In the genomic region with DNA sequence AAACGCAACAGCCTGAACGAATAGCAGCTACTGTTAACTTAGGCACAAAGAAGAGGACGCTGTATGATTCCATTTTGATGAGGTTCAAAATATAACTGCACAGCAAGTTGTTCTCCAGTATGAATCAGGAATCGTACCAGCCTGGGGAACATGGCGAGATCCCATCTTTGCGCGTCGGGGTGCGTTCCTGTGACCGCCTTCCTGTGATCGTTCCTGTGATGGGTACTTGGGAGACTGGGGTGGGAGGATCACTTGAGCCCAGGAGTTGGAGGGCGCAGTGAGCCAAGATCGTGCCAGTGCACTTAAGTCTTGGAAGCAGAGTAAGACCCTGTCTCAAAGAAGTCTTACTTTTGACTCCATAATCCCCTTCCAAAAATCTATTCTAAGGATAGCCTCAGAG, we compare ENCODE assay signal across 9 cellular contexts. TPM values are rescaled to one million over a fixed set of nuclear protein-coding genes. Genes with fewer than 3 reads are reported as not detected.
DNase-seq lines count a peak whose midpoint lies in the region; ATAC-seq and TF ChIP-seq lines count a peak whose summit lies in the region.
"Had no signal": no experiment of that assay in that cellular context is flagged by ENCODE, and none has a peak within 500 bp of the region (broad histone marks: within the 10 kb centered on the region; RNA-seq: fewer than 3 reads in every experiment).

No MANE protein-coding gene starts in this region.

- H3K36me3 Mint-ChIP-seq in activated T-cell treated with anti-CD3 and anti-CD28 coated beads, Interleukin-2, amount 50 U/mL, for 24 hours (ENCODE audit: low read depth): peaks cover 28% of the 10 kb centered on the region
- H3K36me3 Mint-ChIP-seq in activated B cell treated with CpG ODN at 0.5 μM for 24 hours (ENCODE audit: low read depth): peaks cover 22% of the 10 kb centered on the region
- peaks cover 5% of the 10 kb centered on the region for H3K36me3 Mint-ChIP-seq in stimulated activated memory B cell treated with anti-CD40 and anti-IgM and Interleukin-4, amounts not matched to agents 10 μg/mL and 1 μg/mL and 100 μg/mL, for 72 hours

- no peak for TF ChIP-seq CTCF in activated B cell treated with CpG ODN at 0.5 μM for 24 hours (IDR thresholded peaks at IDR 0.05)

- peak overlapping the region; percentile 80; the same call in 1 of the 2 replicates for H3K4me3 ChIP-seq in iPS-18c (ENCODE audit: insufficient read depth, low read depth, low read length)

- intact Hi-C loops in activated B cell treated with CpG ODN at 0.5 μM for 24 hours (cut with micrococcal nuclease): loop anchor here (1.0 to 10.0 kb wide), 8 partner anchors 18 to 423 kb away; a partner anchor contains a TSS

- peaks cover 34% of the 10 kb centered on the region for H3K4me1 Mint-ChIP-seq in activated T-cell treated with anti-CD3 and anti-CD28 coated beads, Interleukin-2, amount 50 U/mL, for 24 hours (ENCODE audit: low read depth)
- peaks cover 47% of the 10 kb centered on the region for H3K4me1 Mint-ChIP-seq in activated B cell treated with CpG ODN at 0.5 μM for 24 hours
- peaks cover 35% of the 10 kb centered on the region for H3K4me1 Mint-ChIP-seq in stimulated activated memory B cell treated with anti-CD40 and anti-IgM and Interleukin-4, amounts not matched to agents 10 μg/mL and 1 μg/mL and 100 μg/mL, for 72 hours

- peak overlapping the region; percentile 99 for H3K4me3 Mint-ChIP-seq in activated T-cell treated with anti-CD3 and anti-CD28 coated beads, Interleukin-2, amount 50 U/mL, for 24 hours
- H3K4me3 Mint-ChIP-seq in activated B cell treated with CpG ODN at 0.5 μM for 24 hours: peak overlapping the region; percentile 89
- peak overlapping the region; percentile 93 for H3K4me3 Mint-ChIP-seq in stimulated activated memory B cell treated with anti-CD40 and anti-IgM and Interleukin-4, amounts not matched to agents 10 μg/mL and 1 μg/mL and 100 μg/mL, for 72 hours

- H3K27me3 Mint-ChIP-seq in activated T-cell treated with anti-CD3 and anti-CD28 coated beads, Interleukin-2, amount 50 U/mL, for 24 hours: no peaks in the 10 kb centered on the region
- H3K27me3 Mint-ChIP-seq in activated B cell treated with CpG ODN at 0.5 μM for 24 hours: peaks cover under 1% of the 10 kb centered on the region
- H3K27me3 Mint-ChIP-seq in stimulated activated memory B cell treated with anti-CD40 and anti-IgM and Interleukin-4, amounts not matched to agents 10 μg/mL and 1 μg/mL and 100 μg/mL, for 72 hours: no peaks in the 10 kb centered on the region

- no peaks in the 10 kb centered on the region for H3K9me3 ChIP-seq in iPS-18c (ENCODE audit: control insufficient read depth, insufficient read depth, low read length)

- ATAC-seq in activated B cell treated with CpG ODN at 0.5 μM for 24 hours (ENCODE audit: low read depth) (no peak), GM19455 (IDR thresholded peaks at IDR 0.05; ENCODE audit: unreplicated experiment) (no peak), GM18858 (IDR thresholded peaks at IDR 0.05; ENCODE audit: unreplicated experiment) (no peak), HG03196 (IDR thresholded peaks at IDR 0.05; ENCODE audit: unreplicated experiment) (no peak)
- ATAC-seq in stimulated activated memory B cell treated with anti-CD40 and anti-IgM and Interleukin-4, amounts not matched to agents 10 μg/mL and 1 μg/mL and 100 μg/mL, for 72 hours: no peak

- POLR2A ChIA-PET in activated B cell treated with CpG ODN at 0.5 μM for 24 hours (lab: Charles Lee): interaction anchor here (0.6 to 2.7 kb wide), 8 partner anchors 9 to 110 kb away, joined by 3 to 21 read pairs (median 3); a partner anchor contains a TSS

- DNase-seq in activated T-cell treated with anti-CD3 and anti-CD28 coated beads, Interleukin-2, amount 50 U/mL, for 24 hours: no peak
- DNase-seq in activated T-cell treated with anti-CD3 and anti-CD28 coated beads for 4 hours (no peak), activated B cell treated with CpG ODN at 0.5 μM for 24 hours (no peak)
- DNase-seq: KG1 had no signal

- H3K27ac Mint-ChIP-seq in activated T-cell treated with anti-CD3 and anti-CD28 coated beads, Interleukin-2, amount 50 U/mL, for 24 hours: peak overlapping the region; percentile 100
- peak overlapping the region; percentile 42 for H3K27ac Mint-ChIP-seq in activated B cell treated with CpG ODN at 0.5 μM for 24 hours
- H3K27ac Mint-ChIP-seq in stimulated activated memory B cell treated with anti-CD40 and anti-IgM and Interleukin-4, amounts not matched to agents 10 μg/mL and 1 μg/mL and 100 μg/mL, for 72 hours: peak overlapping the region; percentile 98

- CTCF ChIA-PET in activated B cell treated with CpG ODN at 0.5 μM for 24 hours (lab: Charles Lee): interaction anchor here (0.9 to 2.3 kb wide), 3 partner anchors 45 to 221 kb away, joined by 3 to 10 read pairs (median 5); no protein-coding TSS in a partner anchor

- H3K9me3 Mint-ChIP-seq in activated T-cell treated with anti-CD3 and anti-CD28 coated beads, Interleukin-2, amount 50 U/mL, for 24 hours: no peaks in the 10 kb centered on the region
- H3K9me3 Mint-ChIP-seq in activated B cell treated with CpG ODN at 0.5 μM for 24 hours: no peaks in the 10 kb centered on the region
- no peaks in the 10 kb centered on the region for H3K9me3 Mint-ChIP-seq in stimulated activated memory B cell treated with anti-CD40 and anti-IgM and Interleukin-4, amounts not matched to agents 10 μg/mL and 1 μg/mL and 100 μg/mL, for 72 hours

RNA-seq across cellular contexts. Expression of a gene that starts 1.0 kb away (rescaled TPM):
- 83.0 and 93.0 TPM in 2 replicates for total RNA-seq in activated B cell treated with CpG ODN at 0.5 μM for 24 hours

RNA-seq across cellular contexts. Expression of a gene that starts 46.0 kb away (rescaled TPM):
- 41.5 and 41.7 TPM in 2 replicates for total RNA-seq in activated B cell treated with CpG ODN at 0.5 μM for 24 hours

Comparison
In these comparisons a context has a peak if more than half of its experiments do, and no peak if none do; other contexts are left out.
1. H3K27ac Mint-ChIP-seq: peak in every context shown above with its lines; median percentile 100 in activated T-cell treated with anti-CD3 and anti-CD28 coated beads, Interleukin-2, amount 50 U/mL, for 24 hours; 98 in stimulated activated memory B cell treated with anti-CD40 and anti-IgM and Interleukin-4, amounts not matched to agents 10 μg/mL and 1 μg/mL and 100 μg/mL, for 72 hours; 42 in activated B cell treated with CpG ODN at 0.5 μM for 24 hours.